8 cellular contexts compared by ENCODE assay signal in the genomic region with DNA sequence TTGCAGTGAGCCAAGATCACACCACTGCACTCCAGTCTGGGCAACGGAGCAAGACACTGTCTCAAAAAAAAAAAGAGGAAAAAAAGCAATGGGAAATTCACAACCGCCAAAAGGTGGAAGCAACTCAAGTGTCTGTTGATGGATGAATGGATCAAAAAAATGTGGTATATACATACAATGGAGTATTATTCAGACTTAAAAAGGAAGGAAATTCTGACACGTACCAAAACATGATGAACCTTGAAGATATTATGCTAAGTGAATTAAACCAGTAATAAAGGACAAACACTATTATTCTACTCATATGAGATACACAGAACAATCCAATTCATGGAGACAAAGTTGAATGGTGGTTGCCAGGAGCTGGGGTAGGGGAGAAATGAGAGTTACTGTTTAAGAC.
"Had no signal": no experiment of that assay in that cellular context is flagged by ENCODE, and none has a peak within 500 bp of the region (broad histone marks: within the 10 kb centered on the region; RNA-seq: fewer than 3 reads in every experiment).

No MANE protein-coding gene starts in this region.

- ATAC-seq: GM12878 had no signal

- FAIRE-seq: G401.6, GM12878, GM12891, GM12892, GM18507, GM19239 had no signal

- H3K4me3 ChIP-seq: GM12878 had no signal

- DNase-seq: GDM1, GF-D8 had no signal
